In the genomic region with DNA sequence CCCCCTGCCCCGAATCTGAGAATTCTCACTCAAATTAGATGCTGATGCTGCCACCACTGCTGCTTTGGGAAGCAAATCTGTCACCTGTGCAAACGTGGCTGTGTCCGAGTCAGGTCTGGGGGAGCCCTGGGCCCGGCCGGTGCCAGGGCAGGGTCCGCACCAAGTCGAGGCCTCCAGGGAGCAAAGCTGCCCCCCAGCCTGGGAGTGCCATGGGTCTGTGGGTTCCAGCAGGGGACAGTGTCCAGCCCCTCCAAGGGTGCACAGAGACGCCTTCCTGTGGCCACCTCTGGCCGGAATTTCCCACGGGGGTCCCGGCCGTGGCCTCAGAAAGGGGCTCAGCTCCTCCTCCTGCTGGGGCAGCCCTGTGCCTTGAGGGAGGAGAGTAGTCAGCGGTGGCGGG, we compare ENCODE assay signal across 22 cellular contexts. TPM values are rescaled to one million over a fixed set of nuclear protein-coding genes. Genes with fewer than 3 reads are reported as not detected.
"Had no signal": no experiment of that assay in that cellular context is flagged by ENCODE, and none has a peak within 500 bp of the region (broad histone marks: within the 10 kb centered on the region; RNA-seq: fewer than 3 reads in every experiment).

No MANE protein-coding gene starts in this region.

- DNase-seq: activated CD4-positive, alpha-beta T cell treated with anti-CD3 and anti-CD28 coated beads for 4 hours; activated CD8-positive, alpha-beta memory T cell treated with anti-CD3 and anti-CD28 coated beads for 24 hours; activated CD8-positive, alpha-beta memory T cell treated with anti-CD3 and anti-CD28 coated beads, Interleukin-2, amount 50 U/mL, for 48 hours; activated gamma-delta T cell; activated T-cell treated with anti-CD3 and anti-CD28 coated beads, Interleukin-2, amount 50 U/mL, for 72 hours; amygdala; effector memory CD4-positive, alpha-beta T cell; esophagus squamous epithelium; naive thymus-derived CD4-positive, alpha-beta T cell; sigmoid colon; stimulated activated CD4-positive, alpha-beta T cell treated with anti-CD3 and anti-CD28 coated beads, Interleukin-4, amount 100 ng/mL, for 24 hours; stimulated activated naive CD4-positive, alpha-beta T cell treated with Interleukin-2 at 50 U/mL for 16 hours; substantia nigra; tibial artery had no signal

- H3K27ac ChIP-seq: cardiac muscle cell, neutrophil, parathyroid adenoma, sigmoid colon, tibial artery had no signal

- H3K9me3 Mint-ChIP-seq: activated T-cell treated with anti-CD3 and anti-CD28 coated beads, Interleukin-2, amount 50 U/mL, for 72 hours; dendritic cell treated with granulocyte-macrophage colony-stimulating factor and Interleukin-4, amounts not matched to agents 40 ng/mL and 50 ng/mL, for 4 days; memory B cell had no signal

- H3K27ac Mint-ChIP-seq: activated naive CD8-positive, alpha-beta T cell; activated T-cell treated with anti-CD3 and anti-CD28 coated beads, Interleukin-2, amount 50 U/mL, for 72 hours; dendritic cell treated with granulocyte-macrophage colony-stimulating factor and Interleukin-4, amounts not matched to agents 40 ng/mL and 50 ng/mL, for 4 days had no signal

- H3K27me3 Mint-ChIP-seq: activated naive CD8-positive, alpha-beta T cell; memory B cell; naive thymus-derived CD4-positive, alpha-beta T cell had no signal

- H3K36me3 Mint-ChIP-seq: activated naive CD8-positive, alpha-beta T cell; memory B cell; naive thymus-derived CD4-positive, alpha-beta T cell had no signal

- H3K4me3 Mint-ChIP-seq: activated naive CD8-positive, alpha-beta T cell; dendritic cell treated with granulocyte-macrophage colony-stimulating factor and Interleukin-4, amounts not matched to agents 40 ng/mL and 50 ng/mL, for 4 days had no signal

- ATAC-seq: activated T-cell treated with anti-CD3 and anti-CD28 coated beads, Interleukin-2, amount 50 U/mL, for 72 hours; naive thymus-derived CD4-positive, alpha-beta T cell had no signal

- H3K9me3 ChIP-seq: esophagus squamous epithelium, neutrophil, sigmoid colon, tibial artery had no signal

- H3K36me3 ChIP-seq: cardiac muscle cell, esophagus squamous epithelium, neutrophil, sigmoid colon, tibial artery had no signal

RNA-seq across cellular contexts. Expression of gene TTLL10, which starts 27.7 kb away (rescaled TPM):
- total RNA-seq: cardiac muscle cell, chondrocyte, liver, sigmoid colon had no signal
- polyA plus RNA-seq: liver; naive thymus-derived CD4-positive, alpha-beta T cell had no signal
